14 cellular contexts compared by ENCODE assay signal in the genomic region with DNA sequence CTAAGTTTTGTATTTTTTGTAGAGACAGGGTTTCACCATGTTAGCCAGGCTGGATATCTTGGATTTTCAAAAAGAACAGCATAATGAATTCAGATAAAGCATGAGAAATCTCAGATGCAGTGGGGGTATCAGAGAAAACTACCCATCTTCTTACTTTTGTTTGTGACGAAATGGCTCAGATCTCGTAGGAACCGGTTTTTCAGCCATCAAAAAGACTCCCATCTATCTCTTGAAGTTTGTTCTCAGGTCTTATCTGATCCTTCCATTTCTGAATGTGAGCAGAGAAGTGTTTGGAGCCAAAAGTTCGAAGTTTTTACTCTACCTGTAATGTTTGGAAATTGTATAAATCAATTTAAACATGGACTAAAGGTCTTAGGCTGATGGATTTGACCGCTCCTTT. TPM values are rescaled to one million over a fixed set of nuclear protein-coding genes. Genes with fewer than 3 reads are reported as not detected.
DNase-seq lines count a peak whose midpoint lies in the region; ATAC-seq and TF ChIP-seq lines count a peak whose summit lies in the region.
"Had no signal": no experiment of that assay in that cellular context is flagged by ENCODE, and none has a peak within 500 bp of the region (broad histone marks: within the 10 kb centered on the region; RNA-seq: fewer than 3 reads in every experiment).

No MANE protein-coding gene starts in this region.

- H3K4me1 Mint-ChIP-seq in Caco-2 (ENCODE audit: low read depth, unreplicated experiment) (peaks cover 17% of the 10 kb centered on the region), progenitor cell of endocrine pancreas (ENCODE audit: low read depth) (peaks cover 32% of the 10 kb centered on the region), type B pancreatic cell (ENCODE audit: unreplicated experiment) (peaks cover 45% of the 10 kb centered on the region)

- intact Hi-C loops in Caco-2 (cut with micrococcal nuclease; ENCODE audit: unreplicated experiment) = loop anchor here (1.0 to 2.0 kb wide), 2 partner anchors 11 to 37 kb away; no protein-coding TSS in a partner anchor

- CTCF ChIA-PET in Caco-2 (lab: Charles Lee) = no interaction called here

- no peaks in the 10 kb centered on the region for H3K27me3 ChIP-seq in Caco-2 (replicated peaks; ENCODE audit: control insufficient read depth, insufficient read depth, low read length)
- H3K27me3 ChIP-seq: BE2C had no signal

- H3K4me1 ChIP-seq in Caco-2 = peaks cover 25% of the 10 kb centered on the region

- H3K27ac ChIP-seq in KOPT-K1 (ENCODE audit: low read depth, low read length, poor library complexity, severe bottlenecking) = peak overlapping the region; percentile 41
- H3K27ac ChIP-seq: A549 had no signal

- H3K4me3 Mint-ChIP-seq in Caco-2 (ENCODE audit: unreplicated experiment) = peak overlapping the region; percentile 48
- no peak overlapping the region for H3K4me3 Mint-ChIP-seq in progenitor cell of endocrine pancreas (ENCODE audit: low read depth)
- peak overlapping the region; percentile 60 for H3K4me3 Mint-ChIP-seq in type B pancreatic cell
- H3K4me3 Mint-ChIP-seq: CD8-positive, alpha-beta memory T cell had no signal

- BruUV-seq in Caco-2 (replicated peaks; lab: Mats Ljungman, UMichigan) = no TSS peak

- H3K27ac Mint-ChIP-seq in Caco-2 (ENCODE audit: unreplicated experiment) (peak overlapping the region; percentile 77), progenitor cell of endocrine pancreas (peak overlapping the region; percentile 78), type B pancreatic cell (peak overlapping the region; percentile 91)

- DNase-seq in Caco-2 (peak in 1 of 2 experiments; percentile 57), progenitor cell of endocrine pancreas (ENCODE audit: low spot score, unreplicated experiment) (no peak), type B pancreatic cell (ENCODE audit: extremely low spot score, unreplicated experiment) (no peak), NCI-H1105 treated with DMSO at 0.1 percent for 48 hours (lab: John Stamatoyannopoulos, UW) (no peak)
- DNase-seq: BE2C; CD8-positive, alpha-beta memory T cell; DMS53 had no signal

- H3K36me3 Mint-ChIP-seq in Caco-2 (ENCODE audit: insufficient read depth, unreplicated experiment) (peaks cover 6% of the 10 kb centered on the region), progenitor cell of endocrine pancreas (ENCODE audit: insufficient read depth) (peaks cover 2% of the 10 kb centered on the region), type B pancreatic cell (peaks cover 12% of the 10 kb centered on the region)

- POLR2A ChIA-PET in Caco-2 (lab: Charles Lee) = no interaction called here

- no peak for TF ChIP-seq CTCF in Caco-2 (IDR thresholded peaks at IDR 0.05; ENCODE audit: insufficient read depth in 1 of 2, low read depth in 1 of 2, low read length in 1 of 2, severe bottlenecking in 1 of 2, unreplicated experiment in 1 of 2)
- no peak for TF ChIP-seq CTCF in progenitor cell of endocrine pancreas (IDR thresholded peaks at IDR 0.05; ENCODE audit: unreplicated experiment)
- TF ChIP-seq CTCF in type B pancreatic cell (conservative IDR thresholded peaks at IDR 0.05) = no peak

- no peak overlapping the region for H3K4me3 ChIP-seq in Caco-2 (ENCODE audit: low read depth, low read length)
- H3K4me3 ChIP-seq: A549, GM12878 had no signal

- H3K9me3 Mint-ChIP-seq in Caco-2 (ENCODE audit: unreplicated experiment) (no peaks in the 10 kb centered on the region), progenitor cell of endocrine pancreas (ENCODE audit: low read depth) (no peaks in the 10 kb centered on the region), type B pancreatic cell (peaks cover 4% of the 10 kb centered on the region)
- H3K9me3 Mint-ChIP-seq: CD8-positive, alpha-beta memory T cell had no signal

- ATAC-seq in GM21737 (IDR thresholded peaks at IDR 0.05; ENCODE audit: unreplicated experiment) = no peak
- ATAC-seq in GM19023 (IDR thresholded peaks at IDR 0.05; ENCODE audit: unreplicated experiment) = no peak
- ATAC-seq: A549, GM12878, HCT116 had no signal

- H3K36me3 ChIP-seq in Caco-2 (ENCODE audit: control insufficient read depth, insufficient read depth, low read length) = no peaks in the 10 kb centered on the region
- peaks cover 21% of the 10 kb centered on the region for H3K36me3 ChIP-seq in KOPT-K1 (ENCODE audit: insufficient read depth, low read length)
- H3K36me3 ChIP-seq: BE2C had no signal

- H3K9me3 ChIP-seq in Caco-2 = no peaks in the 10 kb centered on the region
- no peaks in the 10 kb centered on the region for H3K9me3 ChIP-seq in KOPT-K1 (ENCODE audit: insufficient read depth, low read length, poor library complexity, severe bottlenecking)
- H3K9me3 ChIP-seq: A549, BE2C had no signal

- H3K27me3 Mint-ChIP-seq in Caco-2 (ENCODE audit: insufficient read depth, unreplicated experiment) = no peaks in the 10 kb centered on the region
- H3K27me3 Mint-ChIP-seq in progenitor cell of endocrine pancreas = no peaks in the 10 kb centered on the region
- H3K27me3 Mint-ChIP-seq in type B pancreatic cell = no peaks in the 10 kb centered on the region
- H3K27me3 Mint-ChIP-seq: CD8-positive, alpha-beta memory T cell had no signal

RNA-seq across cellular contexts. Expression of gene LDHD, which starts 57.2 kb away (rescaled TPM):
- total RNA-seq in Caco-2 (2022) (4.1 and 4.5 TPM in 2 replicates), progenitor cell of endocrine pancreas (0.64 and 0.89 TPM in 2 replicates), type B pancreatic cell (ENCODE audit: low replicate concordance) (0.69 and 1.8 TPM in 2 replicates)
- total RNA-seq: CD8-positive, alpha-beta memory T cell; Daoy had no signal
